10 cellular contexts compared by ENCODE assay signal in genomic region chrX:107777536-107777832, GRCh38. TPM values are rescaled to one million over a fixed set of nuclear protein-coding genes. Genes with fewer than 3 reads are reported as not detected.
DNase-seq lines count a peak whose midpoint lies in the region; ATAC-seq, FAIRE-seq and TF ChIP-seq lines count a peak whose summit lies in the region.
"Had no signal": no experiment of that assay in that cellular context is flagged by ENCODE, and none has a peak within 500 bp of the region (broad histone marks: within the 10 kb centered on the region; RNA-seq: fewer than 3 reads in every experiment).

Gene NCBP2L, plus strand, starts transcription at chrX:107777733. Its CDS starts 16,488 bp downstream, at chrX:107794221.

- peak within 1 kb of the TSS; percentile 36 for H3K4me3 ChIP-seq in HAP-1

- POLR2A ChIA-PET in activated CD8-positive, alpha-beta T cell treated with anti-CD3 and anti-CD28 coated beads for 36 hours (lab: Charles Lee) = interaction anchor here (1.8 kb wide), 1 partner anchor 104 kb away, joined by 5 read pairs; no protein-coding TSS in a partner anchor

- peak within 1 kb of the TSS; percentile 85 for H3K27ac Mint-ChIP-seq in activated CD8-positive, alpha-beta T cell treated with anti-CD3 and anti-CD28 coated beads for 36 hours
- H3K27ac Mint-ChIP-seq in glutamatergic neuron (ENCODE audit: unreplicated experiment) = no peak within 1 kb of the TSS
- peak within 1 kb of the TSS; percentile 92 for H3K27ac Mint-ChIP-seq in stimulated activated effector memory CD8-positive, alpha-beta T cell treated with anti-CD3 and anti-CD28 coated beads, Interleukin-12 subunit alpha, Interleukin-12 subunit beta, amount 100 ng/mL, for 72 hours

- intact Hi-C loops in activated CD8-positive, alpha-beta T cell treated with anti-CD3 and anti-CD28 coated beads for 36 hours (cut with micrococcal nuclease) = loop anchor here (1.0 to 10.0 kb wide), 6 partner anchors 63 to 323 kb away; no protein-coding TSS in a partner anchor

- peaks cover 10% of the 10 kb centered on the region for H3K4me1 Mint-ChIP-seq in activated CD8-positive, alpha-beta T cell treated with anti-CD3 and anti-CD28 coated beads for 36 hours (ENCODE audit: low read depth)
- H3K4me1 Mint-ChIP-seq in glutamatergic neuron (ENCODE audit: low read depth, unreplicated experiment) = peaks cover 2% of the 10 kb centered on the region
- peaks cover 14% of the 10 kb centered on the region for H3K4me1 Mint-ChIP-seq in stimulated activated effector memory CD8-positive, alpha-beta T cell treated with anti-CD3 and anti-CD28 coated beads, Interleukin-12 subunit alpha, Interleukin-12 subunit beta, amount 100 ng/mL, for 72 hours

- no peaks in the 10 kb centered on the region for H3K9me3 ChIP-seq in HAP-1

- H3K36me3 Mint-ChIP-seq in activated CD8-positive, alpha-beta T cell treated with anti-CD3 and anti-CD28 coated beads for 36 hours (ENCODE audit: low read depth) = no peaks in the 10 kb centered on the region
- H3K36me3 Mint-ChIP-seq in glutamatergic neuron (ENCODE audit: unreplicated experiment) = no peaks in the 10 kb centered on the region
- H3K36me3 Mint-ChIP-seq in stimulated activated effector memory CD8-positive, alpha-beta T cell treated with anti-CD3 and anti-CD28 coated beads, Interleukin-12 subunit alpha, Interleukin-12 subunit beta, amount 100 ng/mL, for 72 hours = no peaks in the 10 kb centered on the region

- no peaks in the 10 kb centered on the region for H3K36me3 ChIP-seq in HAP-1 (replicated peaks)

- FAIRE-seq in GM12891 (lab: Jason Lieb, UNC) = no peak
- FAIRE-seq: urothelium cell line had no signal

- H3K4me3 Mint-ChIP-seq in activated CD8-positive, alpha-beta T cell treated with anti-CD3 and anti-CD28 coated beads for 36 hours = peak within 1 kb of the TSS; percentile 82
- H3K4me3 Mint-ChIP-seq in glutamatergic neuron (ENCODE audit: unreplicated experiment) = peak within 1 kb of the TSS; percentile 93
- peak within 1 kb of the TSS; percentile 92 for H3K4me3 Mint-ChIP-seq in stimulated activated effector memory CD8-positive, alpha-beta T cell treated with anti-CD3 and anti-CD28 coated beads, Interleukin-12 subunit alpha, Interleukin-12 subunit beta, amount 100 ng/mL, for 72 hours

- no peaks in the 10 kb centered on the region for H3K27me3 ChIP-seq in HAP-1 (ENCODE audit: low read depth)

- no peak for TF ChIP-seq CTCF in activated CD8-positive, alpha-beta T cell treated with anti-CD3 and anti-CD28 coated beads for 36 hours (IDR thresholded peaks at IDR 0.05)
- TF ChIP-seq CTCF in glutamatergic neuron (IDR thresholded peaks at IDR 0.05; ENCODE audit: partially characterized antibody, unreplicated experiment) = no peak

- no peaks in the 10 kb centered on the region for H3K27me3 Mint-ChIP-seq in activated CD8-positive, alpha-beta T cell treated with anti-CD3 and anti-CD28 coated beads for 36 hours
- peaks cover 3% of the 10 kb centered on the region for H3K27me3 Mint-ChIP-seq in glutamatergic neuron (ENCODE audit: unreplicated experiment)

- no peak for TF ChIP-seq POLR2A in GM12891 (IDR thresholded peaks at IDR 0.05; ENCODE audit: low read depth, low read length)

- in situ Hi-C loops in HAP-1 (cut with MboI; ENCODE audit: low sequenced_read_pairs) = loop anchor here (5.0 to 25.0 kb wide), 3 partner anchors 115 to 790 kb away; no protein-coding TSS in a partner anchor

- peaks cover 16% of the 10 kb centered on the region for H3K4me1 ChIP-seq in HAP-1

- DNase-seq in HAP-1 (ENCODE audit: low spot score in 2 of 2) (no peak), glutamatergic neuron (no peak), KG1 (lab: John Stamatoyannopoulos, UW) (no peak), NCI-H2171 (lab: John Stamatoyannopoulos, UW) (no peak), GM12891 (ENCODE audit: insufficient read length, low spot score) (no peak)
- no peak for DNase-seq in activated CD8-positive, alpha-beta T cell treated with anti-CD3 and anti-CD28 coated beads for 36 hours
- DNase-seq in stimulated activated effector memory CD8-positive, alpha-beta T cell treated with anti-CD3 and anti-CD28 coated beads, Interleukin-12 subunit alpha, Interleukin-12 subunit beta, amount 100 ng/mL, for 72 hours (ENCODE audit: low spot score in 2 of 2) = no peak

- H3K9me3 Mint-ChIP-seq in activated CD8-positive, alpha-beta T cell treated with anti-CD3 and anti-CD28 coated beads for 36 hours = no peaks in the 10 kb centered on the region
- H3K9me3 Mint-ChIP-seq in glutamatergic neuron (ENCODE audit: unreplicated experiment) = no peaks in the 10 kb centered on the region
- H3K9me3 Mint-ChIP-seq in stimulated activated effector memory CD8-positive, alpha-beta T cell treated with anti-CD3 and anti-CD28 coated beads, Interleukin-12 subunit alpha, Interleukin-12 subunit beta, amount 100 ng/mL, for 72 hours = no peaks in the 10 kb centered on the region

- ATAC-seq in activated CD8-positive, alpha-beta T cell treated with anti-CD3 and anti-CD28 coated beads for 36 hours = no peak
- no peak for ATAC-seq in stimulated activated effector memory CD8-positive, alpha-beta T cell treated with anti-CD3 and anti-CD28 coated beads, Interleukin-12 subunit alpha, Interleukin-12 subunit beta, amount 100 ng/mL, for 72 hours
- no peak for ATAC-seq in GM21723 (IDR thresholded peaks at IDR 0.05; ENCODE audit: unreplicated experiment)

- CTCF ChIA-PET in activated CD8-positive, alpha-beta T cell treated with anti-CD3 and anti-CD28 coated beads for 36 hours (lab: Charles Lee) = interaction anchor here (0.6 to 9.3 kb wide), 26 partner anchors 8 to 301 kb away, joined by 3 to 181 read pairs (median 8); partner anchors contain the start of gene PRPS1

TF ChIP-seq in GM12891, 5 proteins besides CTCF, POLR2A, EP300 and RAD21:
- TF ChIP-seq TAF1 (IDR thresholded peaks at IDR 0.05; ENCODE audit: low read depth, low read length) (no peak), POU2F2 (IDR thresholded peaks at IDR 0.05; ENCODE audit: low read depth, low read length) (no peak), PAX5 (IDR thresholded peaks at IDR 0.05; ENCODE audit: insufficient read depth, low read length, severe bottlenecking) (no peak), POLR2AphosphoS5 (IDR thresholded peaks at IDR 0.05; ENCODE audit: low read depth, low read length) (no peak), SPI1 (IDR thresholded peaks at IDR 0.05; ENCODE audit: low read depth, low read length) (no peak)

RNA-seq across cellular contexts. Expression of gene NCBP2L, which starts in this region (rescaled TPM):
- not detected for total RNA-seq in activated CD8-positive, alpha-beta T cell treated with anti-CD3 and anti-CD28 coated beads for 36 hours
- total RNA-seq in glutamatergic neuron (ENCODE audit: unreplicated experiment) = not detected
- polyA plus RNA-seq in GM12891 (2012; ENCODE audit: low read depth, missing spikeins) = not detected
- total RNA-seq: M059J had no signal
